ENCODE assay signal across 2 cellular contexts in the genomic region with DNA sequence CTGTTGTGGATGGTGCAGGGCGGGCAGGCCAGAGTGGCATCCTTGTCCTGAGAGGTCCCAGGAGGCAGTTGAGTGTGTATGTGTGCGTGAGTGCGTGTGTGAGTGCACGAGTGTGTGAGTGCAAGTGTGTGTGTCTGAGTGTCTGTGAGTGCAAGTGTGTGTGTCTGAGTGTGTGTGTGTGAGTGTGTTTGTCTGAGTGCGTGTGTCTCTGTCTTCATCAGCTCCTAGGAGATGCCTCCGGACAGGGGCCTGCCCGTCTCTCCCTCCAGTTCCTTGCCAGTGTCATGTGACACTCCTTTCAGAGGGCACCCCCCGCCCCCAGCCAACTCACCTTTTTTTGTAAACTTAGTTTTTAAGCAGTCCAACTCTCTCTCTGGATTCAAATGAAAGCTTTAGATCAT.
TF ChIP-seq lines count a peak whose summit lies in the region.

No MANE protein-coding gene starts in this region.

TF ChIP-seq in GM12891, 5 proteins besides CTCF, POLR2A, EP300 and RAD21 (continued from another document):
- no peak for TF ChIP-seq POU2F2 (IDR thresholded peaks at IDR 0.05; ENCODE audit: low read depth, low read length)

TF ChIP-seq in H1, 55 proteins besides CTCF, POLR2A, EP300 and RAD21 (continued from another document):
- no peak for TF ChIP-seq KDM4A (IDR thresholded peaks at IDR 0.05; ENCODE audit: low read depth, low read length, severe bottlenecking)
- TF ChIP-seq HDAC2 (IDR thresholded peaks at IDR 0.05; ENCODE audit: borderline replicate concordance in 1 of 2, low read depth in 2 of 2, low read length in 2 of 2) = no peak
- no peak for TF ChIP-seq CREB1 (IDR thresholded peaks at IDR 0.05)
- no peak for TF ChIP-seq BRCA1 (IDR thresholded peaks at IDR 0.05; ENCODE audit: low read depth, low read length)
